Comparison of ENCODE assay signal across 8 cellular contexts in the genomic region with DNA sequence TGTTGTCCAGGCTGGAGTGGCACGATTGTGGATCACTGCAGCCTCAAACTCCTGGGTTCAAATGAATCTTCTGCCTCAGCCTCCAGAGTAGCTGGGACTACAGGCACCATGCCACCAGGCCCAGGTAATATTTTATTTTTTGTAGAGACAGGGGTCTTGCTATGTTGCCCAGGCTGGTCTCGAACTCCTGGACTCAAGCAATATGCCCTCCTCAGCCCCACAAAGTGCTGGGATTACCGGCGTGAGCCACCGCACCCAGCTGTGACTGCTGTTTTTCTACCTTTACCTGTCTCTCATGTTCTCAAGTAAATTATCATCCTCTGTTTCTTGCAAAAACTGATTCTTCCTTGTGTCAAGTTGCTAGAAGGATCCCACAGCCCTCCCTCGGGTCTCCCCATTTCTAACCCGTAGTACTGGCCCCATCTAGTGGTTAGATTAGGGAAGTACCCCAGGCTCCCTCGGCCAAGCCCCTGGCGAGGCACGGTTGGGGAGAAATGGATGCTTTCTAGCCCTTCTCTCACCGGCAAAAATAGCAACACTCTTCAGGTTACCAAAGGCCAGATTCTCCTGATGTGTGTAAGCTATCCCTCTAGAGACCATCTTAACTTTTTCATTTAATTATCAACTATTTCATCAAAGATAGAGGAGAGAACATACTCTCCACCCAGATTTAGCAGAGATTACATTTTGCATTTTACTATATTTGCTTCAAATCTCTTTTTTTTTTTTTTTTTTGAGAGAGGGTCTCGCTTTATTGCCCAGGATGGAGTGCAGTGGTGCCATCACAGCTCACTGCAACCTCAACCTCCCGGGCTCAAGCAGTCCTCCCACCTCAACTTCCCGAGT. TPM values are rescaled to one million over a fixed set of nuclear protein-coding genes. Genes with fewer than 3 reads are reported as not detected.
A peak's percentile ranks its signal among the peaks of the same experiment; 100 is the strongest.
DNase-seq lines count a peak whose midpoint lies in the region; ATAC-seq, FAIRE-seq and TF ChIP-seq lines count a peak whose summit lies in the region.

No MANE protein-coding gene starts in this region.

- no peak for FAIRE-seq in D721Med (lab: Jason Lieb, UNC)

- CTCF ChIA-PET in Panc1 (lab: Charles Lee) = interaction anchor here (0.5 to 0.7 kb wide), 3 partner anchors 46 to 301 kb away, joined by 3 to 5 read pairs (median 5); no protein-coding TSS in a partner anchor

- H2AFZ ChIP-seq in fibroblast of lung (ENCODE audit: low read length) = no peak overlapping the region
- no peak overlapping the region for H2AFZ ChIP-seq in neural cell (ENCODE audit: low read depth, low read length)

- no peaks in the 10 kb centered on the region for H4K20me1 ChIP-seq in fibroblast of lung (ENCODE audit: control insufficient read depth, extremely low read depth, insufficient read depth, low read length)
- H4K20me1 ChIP-seq in neural cell (ENCODE audit: insufficient read depth) = no peaks in the 10 kb centered on the region

- no peak for TF ChIP-seq EP300 in neural cell (conservative IDR thresholded peaks at IDR 0.05; ENCODE audit: poor library complexity, severe bottlenecking)

- H3K4me2 ChIP-seq in fibroblast of lung (ENCODE audit: extremely low read depth, insufficient read depth, low read length) (no peak overlapping the region), neural cell (ENCODE audit: low read length) (no peak overlapping the region)

- peak; percentile 95 for TF ChIP-seq CTCF in D721Med (IDR thresholded peaks at IDR 0.05; ENCODE audit: insufficient read depth, missing control alignments)
- peak; percentile 83 for TF ChIP-seq CTCF in Panc1 (IDR thresholded peaks at IDR 0.05)
- peak; percentile 92 to 95 for TF ChIP-seq CTCF in fibroblast of lung (conservative IDR thresholded peaks at IDR 0.05 in 1 of 2, IDR thresholded peaks at IDR 0.05 in 1 of 2; ENCODE audit: low read depth in 1 of 2, low read length in 2 of 2)
- peak; percentile 91 for TF ChIP-seq CTCF in neural cell (IDR thresholded peaks at IDR 0.05; ENCODE audit: poor library complexity, severe bottlenecking)

- H3K9me3 ChIP-seq in Panc1 (ENCODE audit: control insufficient read depth, insufficient read depth, low read depth, low read length) = no peaks in the 10 kb centered on the region
- no peaks in the 10 kb centered on the region for H3K9me3 ChIP-seq in fibroblast of lung (ENCODE audit: control insufficient read depth, insufficient read depth, low read depth, low read length)
- H3K9me3 ChIP-seq in neural cell (ENCODE audit: low read length) = no peaks in the 10 kb centered on the region

- H3K4me3 ChIP-seq in Panc1 (ENCODE audit: low read depth in 2 of 2, low read length in 2 of 2) (no peak overlapping the region), fibroblast of lung (replicated peaks in 1 of 4; ENCODE audit: control extremely low read depth in 1 of 4, insufficient read depth in 1 of 4, low read depth in 3 of 4, low read length in 4 of 4) (no peak overlapping the region), neural cell (ENCODE audit: low read length) (no peak overlapping the region)

- peak; percentile 93 for TF ChIP-seq RAD21 in neural cell (conservative IDR thresholded peaks at IDR 0.05)

- POLR2A ChIA-PET in Panc1 (lab: Charles Lee) = no interaction called here

- in situ Hi-C loops in Panc1 (cut with HindIII; ENCODE audit: low pct_unique_long_range_greater_than_20kb, low sequenced_read_pairs) = no loop called here

- peak; percentile 75 for DNase-seq in D721Med (ENCODE audit: insufficient read length, low spot score)
- peak in 66 of 76 experiments; percentile 10 to 81 (median 52) for DNase-seq in HUDEP-2 (lab: John Stamatoyannopoulos, UW; ENCODE audit: unreplicated experiment in 76 of 76)
- no peak for DNase-seq in Panc1 (ENCODE audit: low read depth, low spot score)
- DNase-seq in activated T-cell treated with anti-CD3 and anti-CD28 coated beads, Interleukin-2, amount 50 U/mL, for 1 hour = peak; percentile 70
- peak; percentile 56 to 85 for DNase-seq in fibroblast of lung (ENCODE audit: low read depth in 2 of 2)
- DNase-seq in stimulated activated naive CD8-positive, alpha-beta T cell treated with anti-CD3 and anti-CD28 coated beads, Interleukin-15, Interleukin-2, amounts not matched to agents 100 U/mL and 50 U/mL, for 24 hours = peak; percentile 78
- DNase-seq in NCI-H187 treated with DMSO at 0.1 percent for 48 hours (lab: John Stamatoyannopoulos, UW) = no peak

- H3K27me3 ChIP-seq in Panc1 (ENCODE audit: control insufficient read depth, insufficient read depth, low read length) (no peaks in the 10 kb centered on the region), fibroblast of lung (ENCODE audit: control insufficient read depth, insufficient read depth, low read length) (peaks cover 2% of the 10 kb centered on the region), neural cell (ENCODE audit: insufficient read depth, low read depth, low read length) (no peaks in the 10 kb centered on the region)

- H3K36me3 ChIP-seq in Panc1 (ENCODE audit: control insufficient read depth, insufficient read depth, low read length) = no peaks in the 10 kb centered on the region
- H3K36me3 ChIP-seq in fibroblast of lung (ENCODE audit: control insufficient read depth, insufficient read depth, low read length) = no peaks in the 10 kb centered on the region
- no peaks in the 10 kb centered on the region for H3K36me3 ChIP-seq in neural cell (ENCODE audit: insufficient read depth, low read length)

- H3F3A ChIP-seq in neural cell (ENCODE audit: insufficient read depth, low read length, poor library complexity, severe bottlenecking) = no peaks in the 10 kb centered on the region

- H3K9me2 ChIP-seq in neural cell (ENCODE audit: insufficient read depth, low read length) = no peaks in the 10 kb centered on the region

- ATAC-seq in Panc1 = peak; percentile 94
- ATAC-seq in stimulated activated naive CD8-positive, alpha-beta T cell treated with anti-CD3 and anti-CD28 coated beads, Interleukin-15, Interleukin-2, amounts not matched to agents 100 U/mL and 50 U/mL, for 24 hours = peak; percentile 88

- H3K27ac ChIP-seq in Panc1 (ENCODE audit: low read length) = no peak overlapping the region
- H3K27ac ChIP-seq in fibroblast of lung (ENCODE audit: insufficient read depth, low read length) = no peak overlapping the region
- no peak overlapping the region for H3K27ac ChIP-seq in neural cell (ENCODE audit: low read length)

- no peaks in the 10 kb centered on the region for H3K79me2 ChIP-seq in fibroblast of lung (ENCODE audit: control insufficient read depth, insufficient read depth, low read length)
- no peaks in the 10 kb centered on the region for H3K79me2 ChIP-seq in neural cell (replicated peaks; ENCODE audit: insufficient read depth, low read length)

- no peaks in the 10 kb centered on the region for H3K4me1 ChIP-seq in Panc1 (ENCODE audit: control insufficient read depth, insufficient read depth, low read length)
- H3K4me1 ChIP-seq in fibroblast of lung (ENCODE audit: control insufficient read depth, extremely low read depth, insufficient read depth, low read length) = no peaks in the 10 kb centered on the region

- BruUV-seq in Panc1 (replicated peaks; lab: Mats Ljungman, UMichigan) = no TSS peak

- no peak overlapping the region for H3K9ac ChIP-seq in fibroblast of lung (ENCODE audit: insufficient read depth, low read length)
- no peak overlapping the region for H3K9ac ChIP-seq in neural cell (ENCODE audit: low read length)

- intact Hi-C loops in Panc1 (cut with micrococcal nuclease; ENCODE audit: unreplicated experiment) = loop anchor here (2.0 to 5.0 kb wide), 2 partner anchors 47 to 141 kb away; a partner anchor contains a TSS

TF ChIP-seq in neural cell, 6 proteins besides CTCF, POLR2A, EP300 and RAD21 (continues in another document):
- TF ChIP-seq MXI1 (conservative IDR thresholded peaks at IDR 0.05; ENCODE audit: poor library complexity, severe bottlenecking) = no peak

RNA-seq across cellular contexts. Expression of a gene that starts 19.2 kb away (rescaled TPM):
- total RNA-seq in Panc1 (2021; ENCODE audit: unreplicated experiment) = 37.6 TPM
- 26.7 TPM for polyA plus RNA-seq in Panc1 (2012; ENCODE audit: insufficient read length)
- 18.7 and 20.3 TPM in 2 replicates for total RNA-seq in fibroblast of lung
- polyA plus RNA-seq in fibroblast of lung = 29.5 and 33.6 TPM in 2 replicates
- 21.6 and 25.4 TPM in 2 replicates for polyA plus RNA-seq in fibroblast of lung (2012)
- 11.3 and 14.3 TPM in 2 replicates for polyA minus RNA-seq in fibroblast of lung (ENCODE audit: low replicate concordance)
- 50.0 and 52.2 TPM in 2 replicates for polyA plus RNA-seq in neural cell
- polyA minus RNA-seq in neural cell = 59.7 and 66.5 TPM in 2 replicates

RNA-seq across cellular contexts. Expression of a gene that starts 30.9 kb away (rescaled TPM):
- total RNA-seq in Panc1 (2021; ENCODE audit: unreplicated experiment) = 1.1 TPM
- 1.3 TPM for polyA plus RNA-seq in Panc1 (2012; ENCODE audit: insufficient read length)
- 9.6 and 16.7 TPM in 2 replicates for total RNA-seq in fibroblast of lung
- 8.8 and 13.3 TPM in 2 replicates for polyA plus RNA-seq in fibroblast of lung
- 9.3 and 11.7 TPM in 2 replicates for polyA plus RNA-seq in fibroblast of lung (2012)
- polyA minus RNA-seq in fibroblast of lung (ENCODE audit: low replicate concordance) = 20.8 and 28.6 TPM in 2 replicates
- polyA plus RNA-seq in neural cell = 0.63 and 1.2 TPM in 2 replicates
- 0.73 and 0.81 TPM in 2 replicates for polyA minus RNA-seq in neural cell

RNA-seq across cellular contexts. Expression of a gene that starts 40.2 kb away (rescaled TPM):
- total RNA-seq in Panc1 (2021; ENCODE audit: unreplicated experiment) (33.6 TPM), fibroblast of lung (31.1 and 31.5 TPM in 2 replicates)
- 27.9 TPM for polyA plus RNA-seq in Panc1 (2012; ENCODE audit: insufficient read length)
- polyA plus RNA-seq in fibroblast of lung (80.2 and 101 TPM in 2 replicates), neural cell (56.3 and 61.8 TPM in 2 replicates)
- polyA plus RNA-seq in fibroblast of lung (2012) = 41.5 and 51.2 TPM in 2 replicates
- polyA minus RNA-seq in fibroblast of lung (ENCODE audit: low replicate concordance) (27.3 and 32.9 TPM in 2 replicates), neural cell (45.8 TPM in 2 replicates)

RNA-seq across cellular contexts. Expression of a gene that starts 51.3 kb away (rescaled TPM):
- total RNA-seq in Panc1 (2021; ENCODE audit: unreplicated experiment) (33.6 TPM), fibroblast of lung (39.8 TPM in 2 replicates)
- 55.0 TPM for polyA plus RNA-seq in Panc1 (2012; ENCODE audit: insufficient read length)
- polyA plus RNA-seq in fibroblast of lung (88.6 and 92.6 TPM in 2 replicates), neural cell (69.5 and 91.3 TPM in 2 replicates)
- polyA plus RNA-seq in fibroblast of lung (2012) = 49.4 and 59.3 TPM in 2 replicates
- polyA minus RNA-seq in fibroblast of lung (ENCODE audit: low replicate concordance) (3.4 and 7.2 TPM in 2 replicates), neural cell (33.1 and 39.7 TPM in 2 replicates)

RNA-seq across cellular contexts. Expression of a gene that starts 51.5 kb away (rescaled TPM):
- 14.4 TPM for total RNA-seq in Panc1 (2021; ENCODE audit: unreplicated experiment)
- 18.9 TPM for polyA plus RNA-seq in Panc1 (2012; ENCODE audit: insufficient read length)
- total RNA-seq in fibroblast of lung = 7.4 and 12.9 TPM in 2 replicates
- 6.7 and 6.8 TPM in 2 replicates for polyA plus RNA-seq in fibroblast of lung
- 8.8 and 10.5 TPM in 2 replicates for polyA plus RNA-seq in fibroblast of lung (2012)
- 17.6 and 22.8 TPM in 2 replicates for polyA minus RNA-seq in fibroblast of lung (ENCODE audit: low replicate concordance)
- 34.8 and 39.8 TPM in 2 replicates for polyA plus RNA-seq in neural cell
- polyA minus RNA-seq in neural cell = 30.1 and 32.4 TPM in 2 replicates

Comparison
In these comparisons a context has a peak if more than half of its experiments do, and no peak if none do; other contexts are left out.
1. DNase-seq: peak in D721Med (single experiment), HUDEP-2 (66 of 76), activated T-cell treated with anti-CD3 and anti-CD28 coated beads, Interleukin-2, amount 50 U/mL, for 1 hour (single experiment), fibroblast of lung (2 of 2) and stimulated activated naive CD8-positive, alpha-beta T cell treated with anti-CD3 and anti-CD28 coated beads, Interleukin-15, Interleukin-2, amounts not matched to agents 100 U/mL and 50 U/mL, for 24 hours (single experiment); none in Panc1 (single experiment) and NCI-H187 treated with DMSO at 0.1 percent for 48 hours (single experiment).
2. Peak in every context shown above with its lines, with median percentiles within 50 percentile points of each other: CTCF ChIP-seq.